9 cellular contexts compared by ENCODE assay signal in genomic region chr6:20377623-20378265, GRCh38. TPM values are rescaled to one million over a fixed set of nuclear protein-coding genes. Genes with fewer than 3 reads are reported as not detected.
A peak's percentile ranks its signal among the peaks of the same experiment; 100 is the strongest.
DNase-seq lines count a peak whose midpoint lies in the region.
"Had no signal": no experiment of that assay in that cellular context is flagged by ENCODE, and none has a peak within 500 bp of the region (broad histone marks: within the 10 kb centered on the region; RNA-seq: fewer than 3 reads in every experiment).

No MANE protein-coding gene starts in this region.

- no peak overlapping the region for H3K27ac Mint-ChIP-seq in activated T-helper 2 cell treated with anti-CD3 and anti-CD28 coated beads, Interferon-gamma antibody, Interleukin-2, Interleukin-4, amounts not matched to agents 10 μg/mL and 5 μg/mL and 100 μg/mL, durations not matched to agents 14 hours and 24 hours and 36 hours

- intact Hi-C loops in activated T-helper 2 cell treated with anti-CD3 and anti-CD28 coated beads, Interferon-gamma antibody, Interleukin-2, Interleukin-4, amounts not matched to agents 10 μg/mL and 5 μg/mL and 100 μg/mL, durations not matched to agents 14 hours and 24 hours and 36 hours (cut with micrococcal nuclease) = no loop called here

- peak; percentile 54 for DNase-seq in GM04503 (ENCODE audit: low read depth)
- DNase-seq in NCI-H1694 (lab: John Stamatoyannopoulos, UW) = peak; percentile 62
- peak; percentile 15 for DNase-seq in cerebellar cortex (ENCODE audit: low spot score)
- peak; percentile 81 for DNase-seq in non-pigmented ciliary epithelial cell (ENCODE audit: low read depth)
- DNase-seq in stimulated activated CD4-positive, alpha-beta T cell treated with anti-CD3 and anti-CD28 coated beads, Interleukin-12 subunit alpha, Interleukin-12 subunit beta, amount 100 ng/mL, for 4 hours = no peak
- no peak for DNase-seq in activated T-helper 2 cell treated with anti-CD3 and anti-CD28 coated beads, Interferon-gamma antibody, Interleukin-2, Interleukin-4, amounts not matched to agents 10 μg/mL and 5 μg/mL and 100 μg/mL, durations not matched to agents 14 hours and 24 hours and 36 hours (ENCODE audit: low spot score)
- DNase-seq in SIG-M5 (lab: John Stamatoyannopoulos, UW) = no peak
- DNase-seq: stimulated activated CD4-positive, alpha-beta T cell treated with anti-CD3 and anti-CD28 coated beads, Interleukin-2, amount 100 ng/mL, for 48 hours; uterus had no signal

- peaks cover 25% of the 10 kb centered on the region for H3K4me1 Mint-ChIP-seq in activated T-helper 2 cell treated with anti-CD3 and anti-CD28 coated beads, Interferon-gamma antibody, Interleukin-2, Interleukin-4, amounts not matched to agents 10 μg/mL and 5 μg/mL and 100 μg/mL, durations not matched to agents 14 hours and 24 hours and 36 hours (ENCODE audit: low read depth)

- no peak overlapping the region for H3K4me3 Mint-ChIP-seq in activated T-helper 2 cell treated with anti-CD3 and anti-CD28 coated beads, Interferon-gamma antibody, Interleukin-2, Interleukin-4, amounts not matched to agents 10 μg/mL and 5 μg/mL and 100 μg/mL, durations not matched to agents 14 hours and 24 hours and 36 hours (ENCODE audit: low read depth)

- no peaks in the 10 kb centered on the region for H3K9me3 Mint-ChIP-seq in activated T-helper 2 cell treated with anti-CD3 and anti-CD28 coated beads, Interferon-gamma antibody, Interleukin-2, Interleukin-4, amounts not matched to agents 10 μg/mL and 5 μg/mL and 100 μg/mL, durations not matched to agents 14 hours and 24 hours and 36 hours

- H3K36me3 Mint-ChIP-seq in activated T-helper 2 cell treated with anti-CD3 and anti-CD28 coated beads, Interferon-gamma antibody, Interleukin-2, Interleukin-4, amounts not matched to agents 10 μg/mL and 5 μg/mL and 100 μg/mL, durations not matched to agents 14 hours and 24 hours and 36 hours (ENCODE audit: low read depth) = no peaks in the 10 kb centered on the region

- no peaks in the 10 kb centered on the region for H3K27me3 Mint-ChIP-seq in activated T-helper 2 cell treated with anti-CD3 and anti-CD28 coated beads, Interferon-gamma antibody, Interleukin-2, Interleukin-4, amounts not matched to agents 10 μg/mL and 5 μg/mL and 100 μg/mL, durations not matched to agents 14 hours and 24 hours and 36 hours (ENCODE audit: low read depth)

RNA-seq across cellular contexts. Expression of gene E2F3, which starts 23.9 kb away (rescaled TPM):
- total RNA-seq in activated T-helper 2 cell treated with anti-CD3 and anti-CD28 coated beads, Interferon-gamma antibody, Interleukin-2, Interleukin-4, amounts not matched to agents 10 μg/mL and 5 μg/mL and 100 μg/mL, durations not matched to agents 14 hours and 24 hours and 36 hours = 27.9 TPM in 2 replicates

Comparison
In these comparisons a context has a peak if more than half of its experiments do, and no peak if none do; other contexts are left out.
1. DNase-seq: peak in GM04503 (single experiment), NCI-H1694 (single experiment), cerebellar cortex (single experiment) and non-pigmented ciliary epithelial cell (single experiment); none in stimulated activated CD4-positive, alpha-beta T cell treated with anti-CD3 and anti-CD28 coated beads, Interleukin-12 subunit alpha, Interleukin-12 subunit beta, amount 100 ng/mL, for 4 hours (single experiment), activated T-helper 2 cell treated with anti-CD3 and anti-CD28 coated beads, Interferon-gamma antibody, Interleukin-2, Interleukin-4, amounts not matched to agents 10 μg/mL and 5 μg/mL and 100 μg/mL, durations not matched to agents 14 hours and 24 hours and 36 hours (single experiment) and SIG-M5 (single experiment).